Comparison of ENCODE assay signal across 11 cellular contexts in the genomic region with DNA sequence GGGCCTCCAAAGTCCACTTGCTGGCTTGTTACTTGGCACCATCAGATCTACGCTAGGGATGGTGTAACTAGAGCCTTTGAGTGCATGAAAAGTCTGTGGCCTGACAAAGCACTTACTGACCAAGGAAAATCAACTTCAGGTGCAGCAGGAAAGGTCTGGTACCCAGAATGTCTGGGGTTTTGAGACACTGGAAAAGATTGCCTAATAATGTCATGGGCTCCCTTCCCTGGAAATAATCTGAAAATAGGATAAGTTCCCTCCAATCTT.
DNase-seq lines count a peak whose midpoint lies in the region; ATAC-seq and TF ChIP-seq lines count a peak whose summit lies in the region.
"Had no signal": no experiment of that assay in that cellular context is flagged by ENCODE, and none has a peak within 500 bp of the region (broad histone marks: within the 10 kb centered on the region; RNA-seq: fewer than 3 reads in every experiment).

No MANE protein-coding gene starts in this region.

- H3K4me3 ChIP-seq in cardiac muscle cell = no peak overlapping the region
- no peak overlapping the region for H3K4me3 ChIP-seq in heart left ventricle
- no peak overlapping the region for H3K4me3 ChIP-seq in vagina
- H3K4me3 ChIP-seq in dorsolateral prefrontal cortex = no peak overlapping the region
- H3K4me3 ChIP-seq: neural progenitor cell had no signal

- ATAC-seq in heart left ventricle = no peak
- no peak for ATAC-seq in naive B cell (ENCODE audit: low read depth in 2 of 2)

- H3K9me3 Mint-ChIP-seq in activated naive CD8-positive, alpha-beta T cell treated with anti-CD3 and anti-CD28 coated beads for 36 hours = no peaks in the 10 kb centered on the region
- no peaks in the 10 kb centered on the region for H3K9me3 Mint-ChIP-seq in naive B cell

- no peak overlapping the region for H3K4me3 Mint-ChIP-seq in activated naive CD8-positive, alpha-beta T cell treated with anti-CD3 and anti-CD28 coated beads for 36 hours
- peak overlapping the region in 3 of 8 donors; percentile 85 to 90 (median 86) for H3K4me3 Mint-ChIP-seq in naive B cell

- TF ChIP-seq CTCF in cardiac muscle cell (IDR thresholded peaks at IDR 0.05; ENCODE audit: low read depth, low read length) (no peak), heart left ventricle (IDR thresholded peaks at IDR 0.05) (no peak), vagina (IDR thresholded peaks at IDR 0.05) (no peak), dorsolateral prefrontal cortex (IDR thresholded peaks at IDR 0.05 in 54 of 56, conservative IDR thresholded peaks at IDR 0.05 in 2 of 56; ENCODE audit: low read depth in 1 of 56, partially characterized antibody in 56 of 56) (no peak)

- H3K9me3 ChIP-seq in cardiac muscle cell (ENCODE audit: low read depth) (no peaks in the 10 kb centered on the region), heart left ventricle (no peaks in the 10 kb centered on the region), vagina (no peaks in the 10 kb centered on the region)

- WGBS in heart left ventricle, 4 donors = 97 to 100% (median 99%) methylated on average over 1 of the region's 1 CpG

- H3K27ac ChIP-seq in cardiac muscle cell = peak overlapping the region; percentile 31
- peak overlapping the region in 1 of 12 donors; percentile 95 for H3K27ac ChIP-seq in heart left ventricle
- H3K27ac ChIP-seq in vagina = peak overlapping the region; percentile 3
- H3K27ac ChIP-seq in dorsolateral prefrontal cortex = no peak overlapping the region
- H3K27ac ChIP-seq: neural progenitor cell had no signal

- H3K36me3 Mint-ChIP-seq in activated naive CD8-positive, alpha-beta T cell treated with anti-CD3 and anti-CD28 coated beads for 36 hours = no peaks in the 10 kb centered on the region
- peaks cover 3 to 4% of the 10 kb centered on the region in 2 donors for H3K36me3 Mint-ChIP-seq in naive B cell

- H3K27me3 ChIP-seq in cardiac muscle cell (no peaks in the 10 kb centered on the region), heart left ventricle (no peaks in the 10 kb centered on the region), vagina (no peaks in the 10 kb centered on the region), dorsolateral prefrontal cortex (peaks cover 0 to 2% (median 0%) of the 10 kb centered on the region in 45 donors)
- H3K27me3 ChIP-seq: neural progenitor cell had no signal

- no peaks in the 10 kb centered on the region for H3K36me3 ChIP-seq in cardiac muscle cell
- H3K36me3 ChIP-seq in heart left ventricle = no peaks in the 10 kb centered on the region
- no peaks in the 10 kb centered on the region for H3K36me3 ChIP-seq in vagina
- H3K36me3 ChIP-seq: neural progenitor cell had no signal

- H3K27me3 Mint-ChIP-seq in activated naive CD8-positive, alpha-beta T cell treated with anti-CD3 and anti-CD28 coated beads for 36 hours = no peaks in the 10 kb centered on the region
- H3K27me3 Mint-ChIP-seq in naive B cell = no peaks in the 10 kb centered on the region

- peaks cover 44% of the 10 kb centered on the region for H3K4me1 ChIP-seq in cardiac muscle cell (ENCODE audit: low read depth)
- H3K4me1 ChIP-seq in heart left ventricle = peaks cover 6 to 60% (median 36%) of the 10 kb centered on the region in 12 donors
- H3K4me1 ChIP-seq in vagina = peaks cover 41% of the 10 kb centered on the region

- intact Hi-C loops in heart left ventricle (cut with DNase I) (no loop called here), vagina (cut with DNase I) (no loop called here), dorsolateral prefrontal cortex (cut with DNase I) (no loop called here)

- peaks cover 55% of the 10 kb centered on the region for H3K4me1 Mint-ChIP-seq in activated naive CD8-positive, alpha-beta T cell treated with anti-CD3 and anti-CD28 coated beads for 36 hours
- peaks cover 74 to 94% (median 92%) of the 10 kb centered on the region in 3 donors for H3K4me1 Mint-ChIP-seq in naive B cell

- H3K27ac Mint-ChIP-seq in activated naive CD8-positive, alpha-beta T cell treated with anti-CD3 and anti-CD28 coated beads for 36 hours = peak overlapping the region; percentile 89
- peak overlapping the region; percentile 99 to 100 (median 99) for H3K27ac Mint-ChIP-seq in naive B cell

- DNase-seq in cardiac muscle cell (ENCODE audit: low read depth in 1 of 2, low spot score in 1 of 2) (no peak), heart left ventricle (no peak), naive B cell (no peak), vagina (ENCODE audit: extremely low spot score in 2 of 2) (no peak), NCI-H2227 treated with DMSO at 0.1 percent for 48 hours (lab: John Stamatoyannopoulos, UW) (no peak), dorsolateral prefrontal cortex (no peak), inferior parietal cortex (ENCODE audit: extremely low spot score) (no peak)
- DNase-seq in activated naive CD8-positive, alpha-beta T cell treated with anti-CD3 and anti-CD28 coated beads for 36 hours = no peak
- DNase-seq: NCI-H2171 treated with DMSO at 0.1 percent for 48 hours, Right ventricle myocardium superior had no signal

- no peak for TF ChIP-seq POLR2A in heart left ventricle (IDR thresholded peaks at IDR 0.05)
- TF ChIP-seq POLR2A in vagina (IDR thresholded peaks at IDR 0.05) = no peak

Comparison
In these comparisons a context has a peak if more than half of its experiments do, and no peak if none do; other contexts are left out.
1. H3K27ac ChIP-seq: peak in cardiac muscle cell (single experiment) and vagina (single experiment); none in dorsolateral prefrontal cortex (0 of 59).